ENCODE assay signal across 1 cellular context in the genomic region with DNA sequence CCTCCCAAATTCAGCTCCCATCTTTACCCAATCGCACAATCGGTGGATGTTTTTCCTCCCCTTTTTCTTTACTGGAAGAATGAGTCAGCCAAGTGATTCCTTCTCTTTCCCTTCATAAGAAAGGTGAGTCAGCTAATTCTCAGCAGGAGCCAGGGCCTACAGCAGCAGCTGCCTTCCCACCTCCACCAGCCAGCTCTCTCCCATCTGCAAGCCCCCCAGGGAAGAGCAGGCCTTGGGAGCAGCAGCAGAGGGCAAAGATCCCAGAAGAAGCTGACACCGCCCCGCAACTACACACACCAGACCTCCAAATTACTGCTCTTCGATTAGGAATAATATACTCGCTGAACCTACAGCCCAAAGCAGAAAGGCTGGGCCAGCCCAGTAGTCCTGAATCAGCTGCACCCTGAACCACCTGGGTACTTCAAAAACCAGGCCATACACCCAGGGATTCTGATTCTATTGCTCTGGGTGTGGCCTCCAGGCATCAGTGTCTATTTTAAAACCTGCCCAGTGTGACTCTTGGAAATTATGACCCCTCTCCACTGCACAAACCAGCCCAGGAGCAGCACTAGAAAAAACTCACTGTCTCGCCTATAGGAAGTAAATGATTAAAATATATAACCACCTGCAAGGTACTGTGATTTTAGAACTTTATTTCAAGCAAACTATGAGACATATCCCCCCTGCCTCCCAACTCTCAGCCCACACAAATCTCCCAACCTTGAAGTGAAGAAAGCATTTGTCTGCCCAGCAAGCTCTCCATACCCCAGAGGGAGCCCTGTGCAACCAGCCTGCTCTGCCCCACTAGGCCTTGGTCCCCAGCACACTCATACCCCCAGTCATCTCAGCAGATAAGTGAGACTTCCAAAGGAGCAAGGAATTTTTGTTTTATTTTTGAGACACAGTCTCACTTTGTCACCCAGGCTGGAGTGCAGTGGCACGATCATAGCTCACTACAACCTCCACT.
TF ChIP-seq lines count a peak whose summit lies in the region.

No MANE protein-coding gene starts in this region.

TF ChIP-seq in A549, 52 proteins besides CTCF, POLR2A, EP300 and RAD21:
- TF ChIP-seq NR3C1 (IDR thresholded peaks at IDR 0.05) (no peak), CHD4 (IDR thresholded peaks at IDR 0.05; ENCODE audit: borderline replicate concordance) (no peak), ESRRA (IDR thresholded peaks at IDR 0.05; ENCODE audit: borderline replicate concordance, low read length) (no peak), NFE2L2 (conservative IDR thresholded peaks at IDR 0.05; ENCODE audit: low read length) (peak; percentile 78), CHD2 (IDR thresholded peaks at IDR 0.05; ENCODE audit: low read length, partially characterized antibody) (no peak), FOSL2 (IDR thresholded peaks at IDR 0.05) (peak; percentile 83), FOSL2 (CRISPR knock-in tag; IDR thresholded peaks at IDR 0.05) (peak; percentile 92), EHF (CRISPR knock-in tag; IDR thresholded peaks at IDR 0.05) (no peak), TFCP2L1 (CRISPR knock-in tag; IDR thresholded peaks at IDR 0.05) (no peak), RNF2 (IDR thresholded peaks at IDR 0.05; ENCODE audit: borderline replicate concordance, low read depth) (no peak), RCOR1 (IDR thresholded peaks at IDR 0.05; ENCODE audit: low read depth, low read length) (no peak), JUN (IDR thresholded peaks at IDR 0.05) (peak in 1 of 2 experiments; percentile 77; a peak in 3 of 5 replicates), JUNB (IDR thresholded peaks at IDR 0.05) (peak; percentile 57; the same call in 1 of the 2 replicates), MAFK (IDR thresholded peaks at IDR 0.05; ENCODE audit: partially characterized antibody) (peak; percentile 100), EHMT2 (IDR thresholded peaks at IDR 0.05; ENCODE audit: low read depth) (no peak), HOXA7 (CRISPR knock-in tag; IDR thresholded peaks at IDR 0.05) (no peak), CBX2 (IDR thresholded peaks at IDR 0.05; ENCODE audit: borderline replicate concordance, low read depth) (no peak), HDAC2 (IDR thresholded peaks at IDR 0.05) (no peak), HEYL (CRISPR knock-in tag; IDR thresholded peaks at IDR 0.05) (no peak), MYC (IDR thresholded peaks at IDR 0.05; ENCODE audit: borderline replicate concordance, low read length) (no peak), HOXB5 (CRISPR knock-in tag; IDR thresholded peaks at IDR 0.05) (0 out of 2 replicates have a peak, but pooled peaks have one; percentile 19), RARB (CRISPR knock-in tag; IDR thresholded peaks at IDR 0.05) (no peak), HOXB13 (CRISPR knock-in tag; IDR thresholded peaks at IDR 0.05; ENCODE audit: low read depth) (peak; percentile 52; the same call in 1 of the 2 replicates), BHLHE40 (IDR thresholded peaks at IDR 0.05; ENCODE audit: low read depth, low read length) (no peak), ZSCAN20 (CRISPR knock-in tag; IDR thresholded peaks at IDR 0.05) (no peak), CEBPB (IDR thresholded peaks at IDR 0.05) (no peak)
- TF ChIP-seq, protein P1, sequence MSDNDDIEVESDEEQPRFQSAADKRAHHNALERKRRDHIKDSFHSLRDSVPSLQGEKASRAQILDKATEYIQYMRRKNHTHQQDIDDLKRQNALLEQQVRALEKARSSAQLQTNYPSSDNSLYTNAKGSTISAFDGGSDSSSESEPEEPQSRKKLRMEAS (IDR thresholded peaks at IDR 0.05), result peak; percentile 78
- TF ChIP-seq, protein P2, sequence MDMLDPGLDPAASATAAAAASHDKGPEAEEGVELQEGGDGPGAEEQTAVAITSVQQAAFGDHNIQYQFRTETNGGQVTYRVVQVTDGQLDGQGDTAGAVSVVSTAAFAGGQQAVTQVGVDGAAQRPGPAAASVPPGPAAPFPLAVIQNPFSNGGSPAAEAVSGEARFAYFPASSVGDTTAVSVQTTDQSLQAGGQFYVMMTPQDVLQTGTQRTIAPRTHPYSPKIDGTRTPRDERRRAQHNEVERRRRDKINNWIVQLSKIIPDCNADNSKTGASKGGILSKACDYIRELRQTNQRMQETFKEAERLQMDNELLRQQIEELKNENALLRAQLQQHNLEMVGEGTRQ (IDR thresholded peaks at IDR 0.05), result no peak
- TF ChIP-seq, protein P3, sequence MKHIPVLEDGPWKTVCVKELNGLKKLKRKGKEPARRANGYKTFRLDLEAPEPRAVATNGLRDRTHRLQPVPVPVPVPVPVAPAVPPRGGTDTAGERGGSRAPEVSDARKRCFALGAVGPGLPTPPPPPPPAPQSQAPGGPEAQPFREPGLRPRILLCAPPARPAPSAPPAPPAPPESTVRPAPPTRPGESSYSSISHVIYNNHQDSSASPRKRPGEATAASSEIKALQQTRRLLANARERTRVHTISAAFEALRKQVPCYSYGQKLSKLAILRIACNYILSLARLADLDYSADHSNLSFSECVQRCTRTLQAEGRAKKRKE (CRISPR knock-in tag; IDR thresholded peaks at IDR 0.05; ENCODE audit: low read depth), result no peak
- TF ChIP-seq, protein P4, sequence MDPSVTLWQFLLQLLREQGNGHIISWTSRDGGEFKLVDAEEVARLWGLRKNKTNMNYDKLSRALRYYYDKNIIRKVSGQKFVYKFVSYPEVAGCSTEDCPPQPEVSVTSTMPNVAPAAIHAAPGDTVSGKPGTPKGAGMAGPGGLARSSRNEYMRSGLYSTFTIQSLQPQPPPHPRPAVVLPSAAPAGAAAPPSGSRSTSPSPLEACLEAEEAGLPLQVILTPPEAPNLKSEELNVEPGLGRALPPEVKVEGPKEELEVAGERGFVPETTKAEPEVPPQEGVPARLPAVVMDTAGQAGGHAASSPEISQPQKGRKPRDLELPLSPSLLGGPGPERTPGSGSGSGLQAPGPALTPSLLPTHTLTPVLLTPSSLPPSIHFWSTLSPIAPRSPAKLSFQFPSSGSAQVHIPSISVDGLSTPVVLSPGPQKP (IDR thresholded peaks at IDR 0.05; ENCODE audit: low read depth, low read length), result no peak
- TF ChIP-seq, protein P5, sequence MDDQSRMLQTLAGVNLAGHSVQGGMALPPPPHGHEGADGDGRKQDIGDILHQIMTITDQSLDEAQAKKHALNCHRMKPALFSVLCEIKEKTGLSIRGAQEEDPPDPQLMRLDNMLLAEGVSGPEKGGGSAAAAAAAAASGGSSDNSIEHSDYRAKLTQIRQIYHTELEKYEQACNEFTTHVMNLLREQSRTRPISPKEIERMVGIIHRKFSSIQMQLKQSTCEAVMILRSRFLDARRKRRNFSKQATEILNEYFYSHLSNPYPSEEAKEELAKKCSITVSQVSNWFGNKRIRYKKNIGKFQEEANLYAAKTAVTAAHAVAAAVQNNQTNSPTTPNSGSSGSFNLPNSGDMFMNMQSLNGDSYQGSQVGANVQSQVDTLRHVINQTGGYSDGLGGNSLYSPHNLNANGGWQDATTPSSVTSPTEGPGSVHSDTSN (IDR thresholded peaks at IDR 0.05), result no peak
- TF ChIP-seq, protein P6, sequence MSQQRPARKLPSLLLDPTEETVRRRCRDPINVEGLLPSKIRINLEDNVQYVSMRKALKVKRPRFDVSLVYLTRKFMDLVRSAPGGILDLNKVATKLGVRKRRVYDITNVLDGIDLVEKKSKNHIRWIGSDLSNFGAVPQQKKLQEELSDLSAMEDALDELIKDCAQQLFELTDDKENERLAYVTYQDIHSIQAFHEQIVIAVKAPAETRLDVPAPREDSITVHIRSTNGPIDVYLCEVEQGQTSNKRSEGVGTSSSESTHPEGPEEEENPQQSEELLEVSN (IDR thresholded peaks at IDR 0.05; ENCODE audit: borderline replicate concordance, low read depth), result 0 out of 2 replicates have a peak, but pooled peaks have one; percentile 29
